In the genomic region with DNA sequence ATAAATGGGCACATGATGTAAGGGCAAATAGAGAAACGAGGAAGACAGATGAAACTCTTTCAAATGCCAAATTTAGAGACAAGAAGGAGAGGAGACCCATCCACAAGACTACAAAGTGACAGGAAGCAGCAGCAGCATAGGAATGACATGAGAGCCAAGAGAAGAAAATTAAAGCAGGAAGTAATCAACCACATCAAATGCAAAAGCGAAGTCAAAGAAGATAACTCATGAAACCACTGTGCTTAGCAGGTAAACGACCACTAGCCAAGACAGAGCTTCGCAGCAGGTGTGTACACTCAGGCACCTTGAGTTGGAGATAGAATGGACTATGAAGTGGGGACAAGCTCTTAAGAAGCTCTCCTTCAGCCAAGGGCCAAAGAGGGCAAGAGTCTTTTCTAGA, we compare ENCODE assay signal across 13 cellular contexts.
DNase-seq lines count a peak whose midpoint lies in the region; ATAC-seq and TF ChIP-seq lines count a peak whose summit lies in the region.
"Had no signal": no experiment of that assay in that cellular context is flagged by ENCODE, and none has a peak within 500 bp of the region (broad histone marks: within the 10 kb centered on the region; RNA-seq: fewer than 3 reads in every experiment).

No MANE protein-coding gene starts in this region.

- intact Hi-C loops in activated CD4-positive, alpha-beta T cell treated with anti-CD3 and anti-CD28 coated beads, Interleukin-2, amount 10 ng/mL, durations not matched to agents 24 days and 14 days (cut with micrococcal nuclease) = no loop called here
- intact Hi-C loops in head of caudate nucleus (cut with DNase I) = no loop called here

- peaks cover 5% of the 10 kb centered on the region for H3K9me3 Mint-ChIP-seq in activated CD4-positive, alpha-beta T cell treated with anti-CD3 and anti-CD28 coated beads, Interleukin-2, amount 10 ng/mL, durations not matched to agents 24 days and 14 days
- peaks cover 3% of the 10 kb centered on the region for H3K9me3 Mint-ChIP-seq in natural killer cell treated with Interleukin-12 subunit alpha and Interleukin-12 subunit beta and Interleukin-15 and Interleukin-18, amount 100 ng/mL, for 72 hours

- peak overlapping the region; percentile 66 for H3K27ac Mint-ChIP-seq in activated CD4-positive, alpha-beta T cell treated with anti-CD3 and anti-CD28 coated beads, Interleukin-2, amount 10 ng/mL, durations not matched to agents 24 days and 14 days
- peak overlapping the region; percentile 36 to 53 for H3K27ac Mint-ChIP-seq in natural killer cell treated with Interleukin-12 subunit alpha and Interleukin-12 subunit beta and Interleukin-15 and Interleukin-18, amount 100 ng/mL, for 72 hours

- H3K4me3 Mint-ChIP-seq in activated CD4-positive, alpha-beta T cell treated with anti-CD3 and anti-CD28 coated beads, Interleukin-2, amount 10 ng/mL, durations not matched to agents 24 days and 14 days = peak overlapping the region; percentile 72
- peak overlapping the region; percentile 48 for H3K4me3 Mint-ChIP-seq in natural killer cell treated with Interleukin-12 subunit alpha and Interleukin-12 subunit beta and Interleukin-15 and Interleukin-18, amount 100 ng/mL, for 72 hours
- H3K4me3 Mint-ChIP-seq: neural crest cell had no signal

- peak; percentile 81 for DNase-seq in activated CD4-positive, alpha-beta T cell treated with anti-CD3 and anti-CD28 coated beads, Interleukin-2, amount 10 ng/mL, durations not matched to agents 24 days and 14 days
- no peak for DNase-seq in activated CD4-positive, alpha-beta T cell treated with anti-CD3 and anti-CD28 coated beads, Interleukin-2, amount 50 U/mL, for 48 hours
- peak; percentile 11 for DNase-seq in T-helper 9 cell
- DNase-seq in natural killer cell treated with Interleukin-12 subunit alpha and Interleukin-12 subunit beta and Interleukin-15 and Interleukin-18, amount 100 ng/mL, for 72 hours (ENCODE audit: low spot score) = no peak
- DNase-seq in head of caudate nucleus = no peak
- no peak for DNase-seq in GM13976 (ENCODE audit: low spot score)
- DNase-seq: NCI-H2081 treated with DMSO at 0.1 percent for 48 hours, Right ventricle myocardium superior, thyroid gland had no signal

- H3K27me3 Mint-ChIP-seq in activated CD4-positive, alpha-beta T cell treated with anti-CD3 and anti-CD28 coated beads, Interleukin-2, amount 10 ng/mL, durations not matched to agents 24 days and 14 days = no peaks in the 10 kb centered on the region
- H3K27me3 Mint-ChIP-seq in natural killer cell treated with Interleukin-12 subunit alpha and Interleukin-12 subunit beta and Interleukin-15 and Interleukin-18, amount 100 ng/mL, for 72 hours = no peaks in the 10 kb centered on the region

- ATAC-seq in HG02852 (IDR thresholded peaks at IDR 0.05; ENCODE audit: unreplicated experiment) (peak; percentile 71), HG03457 (IDR thresholded peaks at IDR 0.05; ENCODE audit: unreplicated experiment) (no peak)
- peak in 1 of 2 donors; percentile 43 for ATAC-seq in natural killer cell treated with Interleukin-12 subunit alpha and Interleukin-12 subunit beta and Interleukin-15 and Interleukin-18, amount 100 ng/mL, for 72 hours
- ATAC-seq: A549 had no signal

- no peak for TF ChIP-seq CTCF in GM13976 (IDR thresholded peaks at IDR 0.05; ENCODE audit: borderline replicate concordance, control extremely low read depth, extremely low read depth, insufficient read depth, missing control alignments)

- peaks cover 46% of the 10 kb centered on the region for H3K4me1 Mint-ChIP-seq in activated CD4-positive, alpha-beta T cell treated with anti-CD3 and anti-CD28 coated beads, Interleukin-2, amount 10 ng/mL, durations not matched to agents 24 days and 14 days
- peaks cover 45 to 46% of the 10 kb centered on the region in 2 donors for H3K4me1 Mint-ChIP-seq in natural killer cell treated with Interleukin-12 subunit alpha and Interleukin-12 subunit beta and Interleukin-15 and Interleukin-18, amount 100 ng/mL, for 72 hours (ENCODE audit: low read depth in 2 of 2)

- H3K36me3 Mint-ChIP-seq in activated CD4-positive, alpha-beta T cell treated with anti-CD3 and anti-CD28 coated beads, Interleukin-2, amount 10 ng/mL, durations not matched to agents 24 days and 14 days (ENCODE audit: low read depth) = peaks cover 28% of the 10 kb centered on the region
- peaks cover 5% of the 10 kb centered on the region for H3K36me3 Mint-ChIP-seq in natural killer cell treated with Interleukin-12 subunit alpha and Interleukin-12 subunit beta and Interleukin-15 and Interleukin-18, amount 100 ng/mL, for 72 hours

- in situ Hi-C loops in GM13976 (cut with MboI; ENCODE audit: low sequenced_read_pairs, unreplicated experiment) = no loop called here

Comparison
In these comparisons a context has a peak if more than half of its experiments do, and no peak if none do; other contexts are left out.
1. DNase-seq: peak in activated CD4-positive, alpha-beta T cell treated with anti-CD3 and anti-CD28 coated beads, Interleukin-2, amount 10 ng/mL, durations not matched to agents 24 days and 14 days (single experiment) and T-helper 9 cell (single experiment); none in activated CD4-positive, alpha-beta T cell treated with anti-CD3 and anti-CD28 coated beads, Interleukin-2, amount 50 U/mL, for 48 hours (0 of 2), natural killer cell treated with Interleukin-12 subunit alpha and Interleukin-12 subunit beta and Interleukin-15 and Interleukin-18, amount 100 ng/mL, for 72 hours (single experiment), head of caudate nucleus (0 of 42) and GM13976 (single experiment).